ENCODE assay signal across 9 cellular contexts in the genomic region with DNA sequence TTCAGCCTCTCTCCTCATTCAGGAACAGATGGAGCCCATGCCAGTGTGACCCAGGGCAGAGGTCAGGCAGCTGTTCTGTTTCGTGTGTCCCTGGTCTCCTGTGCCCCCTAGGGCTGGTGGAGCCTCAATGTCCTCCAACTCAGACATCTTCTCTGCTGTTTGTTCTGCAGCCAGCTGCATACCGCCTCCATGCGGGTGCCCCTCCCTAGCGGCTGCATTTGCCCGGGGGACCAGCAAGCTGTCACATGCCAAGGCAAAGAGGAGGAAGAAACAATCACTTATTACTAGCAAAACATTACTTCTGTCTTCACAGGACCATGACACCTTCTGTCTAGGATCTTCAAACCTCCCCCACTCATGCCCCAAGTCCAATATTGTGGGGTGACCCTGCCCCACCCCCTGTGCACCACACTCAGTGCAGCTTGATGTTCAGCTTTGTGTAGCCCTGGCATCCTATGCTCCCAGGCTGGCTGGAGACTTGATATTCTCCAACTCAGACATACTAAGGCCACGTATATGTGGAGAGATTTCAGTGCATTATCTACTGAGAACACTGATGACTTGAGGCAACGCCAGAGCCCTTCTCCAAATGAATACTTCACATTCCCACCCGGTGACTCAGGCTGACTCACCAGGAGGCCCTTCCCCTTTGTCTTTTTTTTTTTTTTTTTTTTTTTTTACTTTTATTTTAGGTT.
DNase-seq lines count a peak whose midpoint lies in the region; ATAC-seq and TF ChIP-seq lines count a peak whose summit lies in the region.
"Had no signal": no experiment of that assay in that cellular context is flagged by ENCODE, and none has a peak within 500 bp of the region (broad histone marks: within the 10 kb centered on the region; RNA-seq: fewer than 3 reads in every experiment).

No MANE protein-coding gene starts in this region.

- intact Hi-C loops in uterus (cut with DNase I; ENCODE audit: low total_unique reads): no loop called here

- ATAC-seq in GM18858 (IDR thresholded peaks at IDR 0.05; ENCODE audit: unreplicated experiment): no peak
- no peak for ATAC-seq in GM18907 (IDR thresholded peaks at IDR 0.05; ENCODE audit: unreplicated experiment)

- no peak overlapping the region for H3K4me3 ChIP-seq in iPS-18a (ENCODE audit: low read length)
- no peak overlapping the region for H3K4me3 ChIP-seq in uterus

- peak overlapping the region; percentile 17 for H3K27ac ChIP-seq in iPS-18a (ENCODE audit: low read length)
- no peak overlapping the region for H3K27ac ChIP-seq in uterus
- H3K27ac ChIP-seq: VCaP had no signal

- no peak for TF ChIP-seq POLR2A in uterus (IDR thresholded peaks at IDR 0.05)

- peaks cover 11% of the 10 kb centered on the region for H3K4me1 ChIP-seq in iPS-18a (ENCODE audit: control insufficient read depth, low read depth, low read length)
- peaks cover 0 to 4% of the 10 kb centered on the region in 2 donors for H3K4me1 ChIP-seq in uterus

- peak; percentile 5 for DNase-seq in stimulated activated CD4-positive, alpha-beta T cell treated with anti-CD3 and anti-CD28 coated beads, Interleukin-4, amount 100 ng/mL, for 1 hour
- no peak for DNase-seq in stimulated activated CD4-positive, alpha-beta T cell treated with anti-CD3 and anti-CD28 coated beads, Interleukin-4, amount 100 ng/mL, for 4 hours
- DNase-seq in amniotic epithelial cell (ENCODE audit: low read depth) (peak; percentile 97), uterus (peak; percentile 24 to 53), Ammon's horn (ENCODE audit: low spot score) (no peak)

- no peak overlapping the region for H3K9ac ChIP-seq in iPS-18a (ENCODE audit: low read length)

- TF ChIP-seq CTCF in uterus (IDR thresholded peaks at IDR 0.05): no peak

- no peaks in the 10 kb centered on the region for H3K9me3 ChIP-seq in iPS-18a (ENCODE audit: control insufficient read depth, low read depth, low read length)
- H3K9me3 ChIP-seq in uterus: no peaks in the 10 kb centered on the region

- H3K36me3 ChIP-seq in iPS-18a (ENCODE audit: control insufficient read depth, low read depth, low read length): no peaks in the 10 kb centered on the region
- H3K36me3 ChIP-seq in uterus: no peaks in the 10 kb centered on the region

- H3K27me3 ChIP-seq in iPS-18a (ENCODE audit: control insufficient read depth, insufficient read depth, low read length) (no peaks in the 10 kb centered on the region), uterus (no peaks in the 10 kb centered on the region)

Comparison
In these comparisons a context has a peak if more than half of its experiments do, and no peak if none do; other contexts are left out.
1. DNase-seq: peak in stimulated activated CD4-positive, alpha-beta T cell treated with anti-CD3 and anti-CD28 coated beads, Interleukin-4, amount 100 ng/mL, for 1 hour (single experiment), amniotic epithelial cell (single experiment) and uterus (2 of 2); none in stimulated activated CD4-positive, alpha-beta T cell treated with anti-CD3 and anti-CD28 coated beads, Interleukin-4, amount 100 ng/mL, for 4 hours (0 of 2) and Ammon's horn (single experiment).